Comparison of ENCODE assay signal across 23 cellular contexts in genomic region chr4:167028976-167029375, GRCh38.
"Had no signal": no experiment of that assay in that cellular context is flagged by ENCODE, and none has a peak within 500 bp of the region (broad histone marks: within the 10 kb centered on the region; RNA-seq: fewer than 3 reads in every experiment).

No MANE protein-coding gene starts in this region.

- H3K4me1 Mint-ChIP-seq: activated CD4-positive, alpha-beta T cell treated with anti-CD3 and anti-CD28 coated beads, Interleukin-2, amount 10 ng/mL, durations not matched to agents 24 days and 14 days had no signal

- H3K4me3 Mint-ChIP-seq: activated CD4-positive, alpha-beta T cell treated with anti-CD3 and anti-CD28 coated beads, Interleukin-2, amount 10 ng/mL, durations not matched to agents 24 days and 14 days; activated CD8-positive, alpha-beta T cell treated with anti-CD3 and anti-CD28 coated beads for 36 hours; T-helper 1 cell treated with Interleukin-12 subunit alpha and Interleukin-12 subunit beta and Interleukin-4 antibody, amounts not matched to agents 30 μg/mL and 1 μg/mL, for 36 hours; T-helper 2 cell treated with Interferon-gamma antibody and Interleukin-4, amounts not matched to agents 5 μg/mL and 100 μg/mL, for 36 hours had no signal

- ATAC-seq: activated CD8-positive, alpha-beta T cell treated with anti-CD3 and anti-CD28 coated beads for 36 hours; activated naive CD4-positive, alpha-beta T cell treated with anti-CD3 and anti-CD28 coated beads, Interleukin-2, amount 50 U/mL, for 72 hours; body of pancreas; K562; Panc1 had no signal

- DNase-seq: activated CD4-positive, alpha-beta T cell treated with anti-CD3 and anti-CD28 coated beads, Interleukin-2, amount 10 ng/mL, durations not matched to agents 24 days and 14 days; activated CD4-positive, alpha-beta T cell treated with anti-CD3 and anti-CD28 coated beads, Interleukin-2, amount 50 U/mL, for 4 hours; activated CD8-positive, alpha-beta T cell treated with anti-CD3 and anti-CD28 coated beads for 36 hours; activated gamma-delta T cell; activated naive CD4-positive, alpha-beta T cell treated with Interleukin-2 at 50 U/mL for 16 hours; activated T-cell treated with anti-CD3 and anti-CD28 coated beads, Interleukin-2, amount 50 U/mL, for 1 hour; adrenal gland; body of pancreas; IMR-90; NCI-H1092 treated with DMSO at 0.1 percent for 48 hours; NCI-H146; NCI-H187; NCI-H2029 treated with DMSO at 0.1 percent for 48 hours; NCI-H524; NCI-H774; SHP77; SJCRH30 had no signal

- H3K36me3 Mint-ChIP-seq: activated naive CD4-positive, alpha-beta T cell treated with anti-CD3 and anti-CD28 coated beads, Interleukin-2, amount 50 U/mL, for 72 hours had no signal

- H3K27ac Mint-ChIP-seq: activated CD4-positive, alpha-beta T cell treated with anti-CD3 and anti-CD28 coated beads, Interleukin-2, amount 10 ng/mL, durations not matched to agents 24 days and 14 days; activated CD8-positive, alpha-beta T cell treated with anti-CD3 and anti-CD28 coated beads for 36 hours; activated naive CD4-positive, alpha-beta T cell treated with anti-CD3 and anti-CD28 coated beads, Interleukin-2, amount 50 U/mL, for 72 hours; activated T-helper 2 cell treated with anti-CD3 and anti-CD28 coated beads, Interferon-gamma antibody, Interleukin-2, Interleukin-4, amounts not matched to agents 10 μg/mL and 5 μg/mL and 100 μg/mL, durations not matched to agents 14 hours and 24 hours and 36 hours; T-helper 1 cell treated with Interleukin-12 subunit alpha and Interleukin-12 subunit beta and Interleukin-4 antibody, amounts not matched to agents 30 μg/mL and 1 μg/mL, for 36 hours; T-helper 2 cell treated with Interferon-gamma antibody and Interleukin-4, amounts not matched to agents 5 μg/mL and 100 μg/mL, for 36 hours had no signal

- H3K27me3 Mint-ChIP-seq: activated CD4-positive, alpha-beta T cell treated with anti-CD3 and anti-CD28 coated beads, Interleukin-2, amount 10 ng/mL, durations not matched to agents 24 days and 14 days; activated CD8-positive, alpha-beta T cell treated with anti-CD3 and anti-CD28 coated beads for 36 hours had no signal

- H3K9me3 Mint-ChIP-seq: activated CD4-positive, alpha-beta T cell treated with anti-CD3 and anti-CD28 coated beads, Interleukin-2, amount 10 ng/mL, durations not matched to agents 24 days and 14 days; activated CD8-positive, alpha-beta T cell treated with anti-CD3 and anti-CD28 coated beads for 36 hours; activated naive CD4-positive, alpha-beta T cell treated with anti-CD3 and anti-CD28 coated beads, Interleukin-2, amount 50 U/mL, for 72 hours; activated T-helper 2 cell treated with anti-CD3 and anti-CD28 coated beads, Interferon-gamma antibody, Interleukin-2, Interleukin-4, amounts not matched to agents 10 μg/mL and 5 μg/mL and 100 μg/mL, durations not matched to agents 14 hours and 24 hours and 36 hours; T-helper 1 cell treated with Interleukin-12 subunit alpha and Interleukin-12 subunit beta and Interleukin-4 antibody, amounts not matched to agents 30 μg/mL and 1 μg/mL, for 36 hours; T-helper 2 cell treated with Interferon-gamma antibody and Interleukin-4, amounts not matched to agents 5 μg/mL and 100 μg/mL, for 36 hours had no signal
